In the genomic region with DNA sequence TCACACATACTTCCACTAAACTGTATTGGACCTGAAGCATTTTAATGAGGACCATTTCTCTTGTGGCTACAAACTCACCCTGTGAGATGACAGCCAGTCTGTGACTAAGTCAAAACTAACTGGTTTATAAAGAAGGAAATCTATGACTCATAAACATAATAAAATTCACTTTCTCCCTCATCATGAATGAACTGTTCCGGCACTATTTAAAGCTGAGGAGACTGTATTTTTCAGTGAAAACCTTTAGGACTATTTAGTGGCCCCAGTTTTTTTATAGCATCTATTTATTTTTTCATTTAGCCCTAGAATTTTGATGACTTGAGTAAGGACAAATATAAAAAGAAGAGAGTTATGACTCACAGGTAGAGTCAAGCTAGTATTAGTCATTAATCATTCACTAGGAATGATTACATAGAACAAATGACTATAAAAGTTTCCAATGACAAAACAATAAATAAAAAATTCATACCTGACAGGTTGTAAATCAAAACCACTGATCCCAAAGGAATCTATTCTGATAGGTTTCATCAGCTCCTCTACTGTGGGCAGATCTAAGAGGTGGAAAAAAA, we compare ENCODE assay signal across 14 cellular contexts. TPM values are rescaled to one million over a fixed set of nuclear protein-coding genes. Genes with fewer than 3 reads are reported as not detected.
DNase-seq lines count a peak whose midpoint lies in the region; ATAC-seq, FAIRE-seq and TF ChIP-seq lines count a peak whose summit lies in the region.
"Had no signal": no experiment of that assay in that cellular context is flagged by ENCODE, and none has a peak within 500 bp of the region (broad histone marks: within the 10 kb centered on the region; RNA-seq: fewer than 3 reads in every experiment).

No MANE protein-coding gene starts in this region.

- DNase-seq in PC-9, result peak in 1 of 2 experiments; percentile 86
- DNase-seq in epithelial cell of prostate (ENCODE audit: low read depth, low spot score), result peak; percentile 49
- DNase-seq in small intestine, result peak; percentile 60
- DNase-seq in mesothelial cell of epicardium (ENCODE audit: low spot score in 2 of 2, unreplicated experiment in 2 of 2), result no peak
- DNase-seq in mesenteric fat pad (ENCODE audit: low spot score), result no peak
- no peak for DNase-seq in sciatic nerve (ENCODE audit: low spot score)
- DNase-seq: activated CD4-positive, alpha-beta T cell treated with anti-CD3 and anti-CD28 coated beads, Interleukin-2, amount 50 U/mL, for 48 hours; heart right ventricle; KG1; naive B cell; NCI-H345 had no signal

- H3K27me3 ChIP-seq in PC-9 (ENCODE audit: insufficient read depth, low read depth) (no peaks in the 10 kb centered on the region), small intestine (ENCODE audit: control insufficient read depth in 2 of 2, insufficient read depth in 2 of 2, low read length in 2 of 2) (no peaks in the 10 kb centered on the region)
- H3K27me3 ChIP-seq: heart right ventricle had no signal

- H3K36me3 Mint-ChIP-seq in mesothelial cell of epicardium, result peaks cover 52% of the 10 kb centered on the region

- WGBS in small intestine, 3 donors, result 36 to 61% (median 42%) methylated on average over 1 of the region's 1 CpG

- H3K4me3 ChIP-seq in PC-9, result no peak overlapping the region
- no peak overlapping the region for H3K4me3 ChIP-seq in small intestine (ENCODE audit: low read depth in 1 of 2, low read length in 2 of 2)
- H3K4me3 ChIP-seq: heart right ventricle had no signal

- no peaks in the 10 kb centered on the region for H4K20me1 ChIP-seq in PC-9 (ENCODE audit: insufficient read depth)

- TF ChIP-seq CTCF in PC-9 (conservative IDR thresholded peaks at IDR 0.05) (no peak), mesothelial cell of epicardium (IDR thresholded peaks at IDR 0.05; ENCODE audit: unreplicated experiment) (no peak)

- no peak overlapping the region for H3K4me3 Mint-ChIP-seq in mesothelial cell of epicardium
- H3K4me3 Mint-ChIP-seq: brain, naive B cell had no signal

- peaks cover 21% of the 10 kb centered on the region; the same call in 1 of the 2 replicates for H3F3A ChIP-seq in PC-9 (ENCODE audit: insufficient read depth, low read depth)

- H3K27ac ChIP-seq in PC-9 (peak overlapping the region; percentile 61), epithelial cell of prostate (peak overlapping the region; percentile 30), small intestine (ENCODE audit: low read depth in 1 of 2, low read length in 1 of 2) (no peak overlapping the region)
- H3K27ac ChIP-seq: heart right ventricle had no signal

- peaks cover 23% of the 10 kb centered on the region for H3K4me1 ChIP-seq in PC-9 (replicated peaks; ENCODE audit: insufficient read depth)
- H3K4me1 ChIP-seq in small intestine (ENCODE audit: control insufficient read depth in 2 of 2, insufficient read depth in 1 of 2, low read depth in 1 of 2, low read length in 1 of 2), result peaks cover 0 to 2% of the 10 kb centered on the region in 2 donors
- H3K4me1 ChIP-seq: heart right ventricle had no signal

- H3K9me3 Mint-ChIP-seq in mesothelial cell of epicardium, result no peaks in the 10 kb centered on the region
- H3K9me3 Mint-ChIP-seq: brain, naive B cell had no signal

- no peaks in the 10 kb centered on the region for H3K79me2 ChIP-seq in PC-9 (ENCODE audit: low read depth)

- H3K4me2 ChIP-seq in PC-9, result peak overlapping the region; percentile 20; the same call in 1 of the 2 replicates

- H3K4me1 Mint-ChIP-seq in mesothelial cell of epicardium, result no peaks in the 10 kb centered on the region
- H3K4me1 Mint-ChIP-seq: brain, naive B cell had no signal

- CTCF ChIA-PET in PC-9 (lab: Charles Lee), result no interaction called here

- ATAC-seq in GM18907 (IDR thresholded peaks at IDR 0.05; ENCODE audit: unreplicated experiment) (peak; percentile 59), sciatic nerve (no peak)
- ATAC-seq: heart right ventricle had no signal

- BruUV-seq in PC-9 (replicated peaks; lab: Mats Ljungman, UMichigan), result no TSS peak

- no peak overlapping the region for H2AFZ ChIP-seq in PC-9

- H3K27me3 Mint-ChIP-seq in mesothelial cell of epicardium (ENCODE audit: low read depth), result no peaks in the 10 kb centered on the region
- H3K27me3 Mint-ChIP-seq: brain, naive B cell had no signal

- intact Hi-C loops in PC-9 (cut with micrococcal nuclease; ENCODE audit: unreplicated experiment), result no loop called here
- intact Hi-C loops in sciatic nerve (cut with DNase I), result no loop called here

- POLR2A ChIA-PET in PC-9 (lab: Charles Lee; ENCODE audit: unreplicated experiment), result interaction anchor here (1.1 kb wide), 1 partner anchor 274 kb away, joined by 4 read pairs; no protein-coding TSS in a partner anchor

- H3K9me2 ChIP-seq in PC-9 (ENCODE audit: insufficient read depth), result no peaks in the 10 kb centered on the region

- no peak for FAIRE-seq in small intestine (lab: Jason Lieb, UNC)
- FAIRE-seq: G401.6 had no signal

- H3K9me3 ChIP-seq in PC-9 (ENCODE audit: insufficient read depth, low read depth), result no peaks in the 10 kb centered on the region
- no peaks in the 10 kb centered on the region for H3K9me3 ChIP-seq in small intestine (ENCODE audit: control insufficient read depth, low read depth)

- H3K27ac Mint-ChIP-seq in mesothelial cell of epicardium, result no peak overlapping the region

- H3K36me3 ChIP-seq in PC-9 (ENCODE audit: low read depth) (no peaks in the 10 kb centered on the region), small intestine (ENCODE audit: control insufficient read depth in 2 of 2, insufficient read depth in 2 of 2, low read length in 2 of 2) (peaks cover 2 to 4% of the 10 kb centered on the region in 2 donors)

RNA-seq across cellular contexts. Expression of a gene that starts 34.2 kb away (rescaled TPM):
- total RNA-seq in PC-9 (2021) (5.8 and 6.0 TPM in 2 replicates), mesothelial cell of epicardium (14.9 to 15.7 TPM (median 15.0 TPM) in 3 replicates), mesenteric fat pad (5.4 TPM), sciatic nerve (17.0 TPM)
- 1 to 10 TPM; 2.4 to 3.6 (median 3.1) TPM for polyA plus RNA-seq in small intestine

Comparison
In these comparisons a context has a peak if more than half of its experiments do, and no peak if none do; other contexts are left out.
1. DNase-seq: peak in epithelial cell of prostate (single experiment) and small intestine (single experiment); none in mesothelial cell of epicardium (0 of 2), mesenteric fat pad (single experiment) and sciatic nerve (single experiment).
2. H3K27ac ChIP-seq: peak in PC-9 (single experiment) and epithelial cell of prostate (single experiment); none in small intestine (0 of 2).